In genomic region chr19:9531933-9532332, GRCh38 we compare ENCODE assay signal across 1 cellular context.
A peak's percentile ranks its signal among the peaks of the same experiment; 100 is the strongest.
TF ChIP-seq lines count a peak whose summit lies in the region.

No MANE protein-coding gene starts in this region.

TF ChIP-seq in HepG2, 621 proteins besides CTCF, POLR2A, EP300 and RAD21:
- TF ChIP-seq FOSL2 (CRISPR knock-in tag; IDR thresholded peaks at IDR 0.05) (peak; percentile 36; the same call in 1 of the 2 replicates), HMG20B (CRISPR knock-in tag; conservative IDR thresholded peaks at IDR 0.05) (no peak)
